Comparison of ENCODE assay signal across 20 cellular contexts in genomic region chr10:66783296-66783695, GRCh38.
DNase-seq lines count a peak whose midpoint lies in the region; ATAC-seq, FAIRE-seq and TF ChIP-seq lines count a peak whose summit lies in the region.
"Had no signal": no experiment of that assay in that cellular context is flagged by ENCODE, and none has a peak within 500 bp of the region (broad histone marks: within the 10 kb centered on the region; RNA-seq: fewer than 3 reads in every experiment).

No MANE protein-coding gene starts in this region.

- H3K9ac ChIP-seq in adipocyte (ENCODE audit: low read length): no peak overlapping the region
- H3K9ac ChIP-seq in skeletal muscle satellite cell (ENCODE audit: low read depth, low read length): peak overlapping the region; percentile 19

- no peaks in the 10 kb centered on the region for H3K27me3 ChIP-seq in adipocyte (replicated peaks; ENCODE audit: control insufficient read depth, insufficient read depth, low read length)
- no peaks in the 10 kb centered on the region for H3K27me3 ChIP-seq in skeletal muscle satellite cell (ENCODE audit: control insufficient read depth, insufficient read depth, low read length)
- H3K27me3 ChIP-seq: spleen had no signal

- H3K4me1 ChIP-seq in adipocyte (ENCODE audit: control insufficient read depth, insufficient read depth, low read length): peaks cover 11% of the 10 kb centered on the region
- H3K4me1 ChIP-seq in skeletal muscle satellite cell (ENCODE audit: control insufficient read depth, insufficient read depth, low read length): peaks cover 27% of the 10 kb centered on the region
- H3K4me1 ChIP-seq: prostate gland, spleen had no signal

- intact Hi-C loops in Right ventricle myocardium superior (cut with DNase I): no loop called here

- no peak for TF ChIP-seq CTCF in foreskin fibroblast (IDR thresholded peaks at IDR 0.05; ENCODE audit: low read depth, low read length)

- TF ChIP-seq POLR2A in H54 (IDR thresholded peaks at IDR 0.05; ENCODE audit: low read depth, low read length): no peak

- DNase-seq in H54 (ENCODE audit: insufficient read length, low spot score) (peak; percentile 14), adipocyte (ENCODE audit: low read depth) (peak; percentile 50), foreskin fibroblast (peak; percentile 4 to 71), occipital lobe (lab: John Stamatoyannopoulos, UW) (no peak), Right ventricle myocardium superior (no peak)
- no peak for DNase-seq in activated CD4-positive, alpha-beta T cell treated with anti-CD3 and anti-CD28 coated beads for 48 hours
- DNase-seq: activated CD4-positive, alpha-beta T cell treated with anti-CD3 and anti-CD28 coated beads, Interleukin-2, amount 50 U/mL, for 1 hour; activated effector memory CD4-positive, alpha-beta T cell treated with anti-CD3 and anti-CD28 coated beads, Interleukin-2, amount 50 U/mL, for 16 hours; activated naive CD8-positive, alpha-beta T cell treated with anti-CD3 and anti-CD28 coated beads, Interleukin-2, amount 50 U/mL, for 24 hours; DMS79; midbrain; NCI-H69; SHP77; spleen; stimulated activated CD4-positive, alpha-beta T cell treated with anti-CD3 and anti-CD28 coated beads, Interleukin-4, amount 100 ng/mL, for 4 hours; stimulated activated naive CD8-positive, alpha-beta T cell treated with anti-CD3 and anti-CD28 coated beads, Interleukin-15, amount 100 ng/mL, for 72 hours had no signal

- no peak for FAIRE-seq in H54 (lab: Jason Lieb, UNC)
- FAIRE-seq: K562 had no signal

- no peaks in the 10 kb centered on the region for H3K36me3 ChIP-seq in adipocyte (ENCODE audit: control insufficient read depth, insufficient read depth, low read length, severe bottlenecking)
- H3K36me3 ChIP-seq in skeletal muscle satellite cell (ENCODE audit: insufficient read depth, low read length): no peaks in the 10 kb centered on the region
- H3K36me3 ChIP-seq: prostate gland, spleen had no signal

- H3K9me3 ChIP-seq in adipocyte (ENCODE audit: control insufficient read depth, low read length): no peaks in the 10 kb centered on the region
- H3K9me3 ChIP-seq in skeletal muscle satellite cell (replicated peaks; ENCODE audit: low read length): no peaks in the 10 kb centered on the region
- H3K9me3 ChIP-seq: prostate gland, spleen had no signal

- peak overlapping the region; percentile 65 for H3K4me2 ChIP-seq in skeletal muscle satellite cell (ENCODE audit: low read length)

- H3K4me3 ChIP-seq in adipocyte (ENCODE audit: low read length) (no peak overlapping the region), foreskin fibroblast (ENCODE audit: low read depth in 1 of 2, low read length in 2 of 2) (no peak overlapping the region), skeletal muscle satellite cell (ENCODE audit: low read length) (peak overlapping the region; percentile 6)
- H3K4me3 ChIP-seq: K562, prostate gland, spleen had no signal

- no peak for ATAC-seq in Right ventricle myocardium superior (ENCODE audit: poor library complexity)
- ATAC-seq in GM18498 (IDR thresholded peaks at IDR 0.05; ENCODE audit: unreplicated experiment): no peak
- ATAC-seq: activated naive CD8-positive, alpha-beta T cell treated with anti-CD3 and anti-CD28 coated beads, Interleukin-2, amount 50 U/mL, for 24 hours; K562; stimulated activated naive CD8-positive, alpha-beta T cell treated with anti-CD3 and anti-CD28 coated beads, Interleukin-15, amount 100 ng/mL, for 72 hours had no signal

Comparison
In these comparisons a context has a peak if more than half of its experiments do, and no peak if none do; other contexts are left out.
1. DNase-seq: peak in H54 (single experiment), adipocyte (single experiment) and foreskin fibroblast (2 of 2); none in occipital lobe (single experiment), Right ventricle myocardium superior (single experiment) and activated CD4-positive, alpha-beta T cell treated with anti-CD3 and anti-CD28 coated beads for 48 hours (single experiment).